ENCODE assay signal across 11 cellular contexts in genomic region chr13:76993473-76993872, GRCh38. TPM values are rescaled to one million over a fixed set of nuclear protein-coding genes. Genes with fewer than 3 reads are reported as not detected.
DNase-seq lines count a peak whose midpoint lies in the region; ATAC-seq and TF ChIP-seq lines count a peak whose summit lies in the region.
"Had no signal": no experiment of that assay in that cellular context is flagged by ENCODE, and none has a peak within 500 bp of the region (broad histone marks: within the 10 kb centered on the region; RNA-seq: fewer than 3 reads in every experiment).

No MANE protein-coding gene starts in this region.

- no peak for TF ChIP-seq POLR2A in spleen (IDR thresholded peaks at IDR 0.05)

- no peak for DNase-seq in T-helper 2 cell treated with Interferon-gamma antibody and Interleukin-4, amounts not matched to agents 5 μg/mL and 100 μg/mL, for 36 hours (ENCODE audit: low spot score)
- DNase-seq in T-helper 2 cell = no peak
- no peak for DNase-seq in activated B cell treated with CpG ODN at 0.5 μM for 24 hours
- no peak for DNase-seq in fibroblast of pulmonary artery (ENCODE audit: low read depth)
- DNase-seq in stimulated activated naive B cell treated with anti-CD40 and anti-IgM and Interleukin-4, amounts not matched to agents 10 μg/mL and 1 μg/mL and 100 μg/mL, for 72 hours = no peak
- no peak for DNase-seq in inferior parietal cortex (ENCODE audit: extremely low spot score)
- no peak for DNase-seq in NCI-H1694 treated with DMSO at 0.1 percent for 48 hours (lab: John Stamatoyannopoulos, UW)
- DNase-seq in spleen = no peak
- DNase-seq: left colon, NCI-H1092 had no signal

- H3K27me3 Mint-ChIP-seq in T-helper 2 cell treated with Interferon-gamma antibody and Interleukin-4, amounts not matched to agents 5 μg/mL and 100 μg/mL, for 36 hours (ENCODE audit: low read depth) = no peaks in the 10 kb centered on the region
- no peaks in the 10 kb centered on the region for H3K27me3 Mint-ChIP-seq in activated B cell treated with CpG ODN at 0.5 μM for 24 hours
- H3K27me3 Mint-ChIP-seq in stimulated activated naive B cell treated with anti-CD40 and anti-IgM and Interleukin-4, amounts not matched to agents 10 μg/mL and 1 μg/mL and 100 μg/mL, for 72 hours = no peaks in the 10 kb centered on the region

- H3K27me3 ChIP-seq in spleen (replicated peaks in 1 of 7) = peaks cover 0 to 13% (median 0%) of the 10 kb centered on the region in 7 donors

- CTCF ChIA-PET in activated B cell treated with CpG ODN at 0.5 μM for 24 hours (lab: Charles Lee) = interaction anchor here (1.1 to 1.4 kb wide), 4 partner anchors 9 to 32 kb away, joined by 5 to 7 read pairs (median 5); no protein-coding TSS in a partner anchor

- peaks cover 38% of the 10 kb centered on the region for H3K36me3 Mint-ChIP-seq in T-helper 2 cell treated with Interferon-gamma antibody and Interleukin-4, amounts not matched to agents 5 μg/mL and 100 μg/mL, for 36 hours (ENCODE audit: low read depth)
- H3K36me3 Mint-ChIP-seq in activated B cell treated with CpG ODN at 0.5 μM for 24 hours (ENCODE audit: low read depth) = peaks cover 32% of the 10 kb centered on the region
- H3K36me3 Mint-ChIP-seq in stimulated activated naive B cell treated with anti-CD40 and anti-IgM and Interleukin-4, amounts not matched to agents 10 μg/mL and 1 μg/mL and 100 μg/mL, for 72 hours = peaks cover 19 to 39% of the 10 kb centered on the region in 2 donors

- H3K27ac Mint-ChIP-seq in T-helper 2 cell treated with Interferon-gamma antibody and Interleukin-4, amounts not matched to agents 5 μg/mL and 100 μg/mL, for 36 hours = peak overlapping the region; percentile 99
- H3K27ac Mint-ChIP-seq in activated B cell treated with CpG ODN at 0.5 μM for 24 hours = peak overlapping the region; percentile 97
- H3K27ac Mint-ChIP-seq in stimulated activated naive B cell treated with anti-CD40 and anti-IgM and Interleukin-4, amounts not matched to agents 10 μg/mL and 1 μg/mL and 100 μg/mL, for 72 hours = no peak overlapping the region

- H3K36me3 ChIP-seq in spleen = peaks cover 0 to 34% (median 6%) of the 10 kb centered on the region in 6 donors

- H3K4me3 ChIP-seq in fibroblast of pulmonary artery (replicated peaks; ENCODE audit: low read depth, low read length) = peak overlapping the region; percentile 91
- H3K4me3 ChIP-seq in spleen = no peak overlapping the region

- intact Hi-C loops in activated B cell treated with CpG ODN at 0.5 μM for 24 hours (cut with micrococcal nuclease) = loop anchor here (2.0 to 5.0 kb wide), 2 partner anchors 1446 to 1665 kb away; partner anchors contain the start of genes OBI1 and UCHL3
- intact Hi-C loops in spleen (cut with DNase I; ENCODE audit: low total_unique reads) = no loop called here

- peak overlapping the region in 1 of 8 donors; percentile 94 for H3K27ac ChIP-seq in spleen

- ATAC-seq in activated B cell treated with CpG ODN at 0.5 μM for 24 hours (ENCODE audit: low read depth) = no peak
- no peak for ATAC-seq in stimulated activated naive B cell treated with anti-CD40 and anti-IgM and Interleukin-4, amounts not matched to agents 10 μg/mL and 1 μg/mL and 100 μg/mL, for 72 hours (replicated peaks)
- ATAC-seq: left colon had no signal

- H3K9me3 Mint-ChIP-seq in T-helper 2 cell treated with Interferon-gamma antibody and Interleukin-4, amounts not matched to agents 5 μg/mL and 100 μg/mL, for 36 hours = no peaks in the 10 kb centered on the region
- no peaks in the 10 kb centered on the region for H3K9me3 Mint-ChIP-seq in activated B cell treated with CpG ODN at 0.5 μM for 24 hours
- H3K9me3 Mint-ChIP-seq in stimulated activated naive B cell treated with anti-CD40 and anti-IgM and Interleukin-4, amounts not matched to agents 10 μg/mL and 1 μg/mL and 100 μg/mL, for 72 hours = no peaks in the 10 kb centered on the region

- WGBS in spleen, 5 donors = 87 to 90% (median 89%) methylated on average over 5 of the region's 5 CpGs

- TF ChIP-seq CTCF in activated B cell treated with CpG ODN at 0.5 μM for 24 hours (IDR thresholded peaks at IDR 0.05) = no peak
- TF ChIP-seq CTCF in fibroblast of pulmonary artery (IDR thresholded peaks at IDR 0.05; ENCODE audit: low read length, missing control alignments) = no peak
- no peak for TF ChIP-seq CTCF in spleen (IDR thresholded peaks at IDR 0.05 in 8 of 11, conservative IDR thresholded peaks at IDR 0.05 in 3 of 11)

- H3K9me3 ChIP-seq in spleen = no peaks in the 10 kb centered on the region

- POLR2A ChIA-PET in activated B cell treated with CpG ODN at 0.5 μM for 24 hours (lab: Charles Lee) = interaction anchor here (0.6 to 4.7 kb wide), 5 partner anchors 8 to 387 kb away, joined by 3 to 76 read pairs (median 4); partner anchors contain the start of gene FBXL3

- H3K4me1 ChIP-seq in spleen = peaks cover 14 to 37% (median 23%) of the 10 kb centered on the region in 6 donors

- peaks cover 40% of the 10 kb centered on the region for H3K4me1 Mint-ChIP-seq in T-helper 2 cell treated with Interferon-gamma antibody and Interleukin-4, amounts not matched to agents 5 μg/mL and 100 μg/mL, for 36 hours (ENCODE audit: low read depth)
- H3K4me1 Mint-ChIP-seq in activated B cell treated with CpG ODN at 0.5 μM for 24 hours = peaks cover 40% of the 10 kb centered on the region
- H3K4me1 Mint-ChIP-seq in stimulated activated naive B cell treated with anti-CD40 and anti-IgM and Interleukin-4, amounts not matched to agents 10 μg/mL and 1 μg/mL and 100 μg/mL, for 72 hours = peaks cover 13 to 45% of the 10 kb centered on the region in 2 donors

- peak overlapping the region; percentile 97 for H3K4me3 Mint-ChIP-seq in T-helper 2 cell treated with Interferon-gamma antibody and Interleukin-4, amounts not matched to agents 5 μg/mL and 100 μg/mL, for 36 hours
- peak overlapping the region; percentile 98 for H3K4me3 Mint-ChIP-seq in activated B cell treated with CpG ODN at 0.5 μM for 24 hours
- H3K4me3 Mint-ChIP-seq in stimulated activated naive B cell treated with anti-CD40 and anti-IgM and Interleukin-4, amounts not matched to agents 10 μg/mL and 1 μg/mL and 100 μg/mL, for 72 hours = peak overlapping the region; percentile 94 to 99

RNA-seq across cellular contexts. Expression of gene CLN5, which starts 1.6 kb away (rescaled TPM):
- 20.6 and 23.6 TPM in 2 replicates for total RNA-seq in activated B cell treated with CpG ODN at 0.5 μM for 24 hours
- 10 to 100 TPM; 18.8 to 29.0 (median 25.3) TPM for total RNA-seq in spleen
- polyA plus RNA-seq in spleen = 10 to 100 TPM; 12.4 to 16.6 (median 14.4) TPM

RNA-seq across cellular contexts. Expression of gene FBXL3, which starts 33.5 kb away (rescaled TPM):
- total RNA-seq in activated B cell treated with CpG ODN at 0.5 μM for 24 hours (46.2 and 49.8 TPM in 2 replicates), spleen (10 to 100 TPM; 44.9 to 80.9 (median 56.1) TPM)
- 10 to 100 TPM; 18.5 to 29.8 (median 19.5) TPM for polyA plus RNA-seq in spleen

RNA-seq across cellular contexts. Expression of gene ACOD1, which starts 45.2 kb away (rescaled TPM):
- total RNA-seq in activated B cell treated with CpG ODN at 0.5 μM for 24 hours (not detected in 2 replicates), spleen (under 1 TPM in 3 of 7 donors, not detected in 4; 0.13 to 0.33 (median 0.17) TPM)
- under 1 TPM in 1 of 3 donors, not detected in 2; 0.10 TPM for polyA plus RNA-seq in spleen
- total RNA-seq: dermis microvascular lymphatic vessel endothelial cell, left colon had no signal
